ENCODE assay signal across 8 cellular contexts in genomic region chr6:150891886-150892485, GRCh38. TPM values are rescaled to one million over a fixed set of nuclear protein-coding genes. Genes with fewer than 3 reads are reported as not detected.
DNase-seq lines count a peak whose midpoint lies in the region; ATAC-seq and TF ChIP-seq lines count a peak whose summit lies in the region.

No MANE protein-coding gene starts in this region.

- peak; percentile 95 to 96 for TF ChIP-seq RAD21 in liver (IDR thresholded peaks at IDR 0.05)

- intact Hi-C loops in colonic mucosa (cut with DNase I) = loop anchor here (2.0 to 5.0 kb wide), 3 partner anchors 120 to 443 kb away; no protein-coding TSS in a partner anchor

- H3K9ac ChIP-seq in colonic mucosa (ENCODE audit: low read depth in 2 of 2, low read length in 2 of 2) (no peak overlapping the region), liver (ENCODE audit: low read depth in 1 of 2, low read length in 2 of 2) (no peak overlapping the region)

- peak; percentile 38 for ATAC-seq in HG02763 (IDR thresholded peaks at IDR 0.05; ENCODE audit: unreplicated experiment)
- ATAC-seq in GM21381 (IDR thresholded peaks at IDR 0.05; ENCODE audit: unreplicated experiment) = no peak

- H3K27ac ChIP-seq in colonic mucosa (no peak overlapping the region), liver (ENCODE audit: low read depth in 1 of 2, low read length in 2 of 2) (no peak overlapping the region)

- DNase-seq in EH (ENCODE audit: low read depth) (peak; percentile 78), NCI-H2196 treated with DMSO at 0.1 percent for 48 hours (lab: John Stamatoyannopoulos, UW; ENCODE audit: unreplicated experiment) (peak; percentile 88), colonic mucosa (peak; percentile 71)
- peak; percentile 23 to 41 for DNase-seq in activated CD4-positive, alpha-beta T cell treated with anti-CD3 and anti-CD28 coated beads for 24 hours (ENCODE audit: low read depth in 2 of 2)
- DNase-seq in stimulated activated CD4-positive, alpha-beta T cell treated with anti-CD3 and anti-CD28 coated beads, TNF-alpha, amount 100 ng/mL, for 4 hours (ENCODE audit: low read depth in 3 of 3) = peak; percentile 10 to 41 (median 30)

- H3K4me1 ChIP-seq in colonic mucosa = no peaks in the 10 kb centered on the region
- peaks cover 0 to 5% (median 2%) of the 10 kb centered on the region in 4 donors for H3K4me1 ChIP-seq in liver (ENCODE audit: control insufficient read depth in 4 of 4, insufficient read depth in 4 of 4, low read length in 3 of 4)

- no peaks in the 10 kb centered on the region for H3K9me3 ChIP-seq in colonic mucosa
- no peaks in the 10 kb centered on the region for H3K9me3 ChIP-seq in liver (ENCODE audit: control insufficient read depth in 4 of 4, low read length in 3 of 4)

- TF ChIP-seq CTCF in colonic mucosa (IDR thresholded peaks at IDR 0.05) (peak; percentile 84), liver (IDR thresholded peaks at IDR 0.05; ENCODE audit: low read depth, low read length, missing input control) (peak; percentile 90)

- H3K36me3 ChIP-seq in colonic mucosa (no peaks in the 10 kb centered on the region), liver (ENCODE audit: control insufficient read depth in 4 of 4, insufficient read depth in 3 of 4, low read depth in 1 of 4, low read length in 3 of 4) (no peaks in the 10 kb centered on the region)

- H3K27me3 ChIP-seq in colonic mucosa (no peaks in the 10 kb centered on the region), liver (ENCODE audit: control insufficient read depth in 4 of 4, insufficient read depth in 4 of 4, low read length in 3 of 4) (no peaks in the 10 kb centered on the region)

- WGBS in liver = 22% methylated on average over 7 of the region's 7 CpGs

- H3K4me3 ChIP-seq in colonic mucosa = no peak overlapping the region
- no peak overlapping the region for H3K4me3 ChIP-seq in liver (ENCODE audit: low read depth in 1 of 3, low read length in 3 of 3)

TF ChIP-seq in liver, 16 proteins besides CTCF, POLR2A, EP300 and RAD21:
- TF ChIP-seq JUND (IDR thresholded peaks at IDR 0.05) (no peak), HNF4A (conservative IDR thresholded peaks at IDR 0.05) (no peak), FOXA2 (IDR thresholded peaks at IDR 0.05) (no peak), RXRA (IDR thresholded peaks at IDR 0.05) (peak in 1 of 2 donors; percentile 8)
TF ChIP-seq in liver: peak in this region for 1.

RNA-seq across cellular contexts. Expression of gene MTHFD1L, which starts 26.5 kb away (rescaled TPM):
- total RNA-seq in colonic mucosa (10 to 100 TPM in 1 of 2 donors, 1 to 10 TPM in 1; 9.2 to 23.3 TPM), liver (1 to 10 TPM; 3.5 to 7.7 TPM)
- 1 to 10 TPM; 2.0 to 2.1 TPM for polyA plus RNA-seq in liver

Comparison
In these comparisons a context has a peak if more than half of its experiments do, and no peak if none do; other contexts are left out.
1. DNase-seq: peak in every context shown above with its lines; median percentile 88 in NCI-H2196 treated with DMSO at 0.1 percent for 48 hours; 78 in EH; 71 in colonic mucosa; 32 in activated CD4-positive, alpha-beta T cell treated with anti-CD3 and anti-CD28 coated beads for 24 hours; 30 in stimulated activated CD4-positive, alpha-beta T cell treated with anti-CD3 and anti-CD28 coated beads, TNF-alpha, amount 100 ng/mL, for 4 hours.